In genomic region chr11:66068923-66069714, GRCh38 we compare ENCODE assay signal across 8 cellular contexts. TPM values are rescaled to one million over a fixed set of nuclear protein-coding genes. Genes with fewer than 3 reads are reported as not detected.
DNase-seq lines count a peak whose midpoint lies in the region; ATAC-seq, FAIRE-seq and TF ChIP-seq lines count a peak whose summit lies in the region.

No MANE protein-coding gene starts in this region.

- CTCF ChIA-PET in A549 (lab: Yijun Ruan, JAX) (interaction anchor here (0.6 to 10.5 kb wide), 54 partner anchors 11 to 1616 kb away, joined by 3 to 233 read pairs (median 4); partner anchors contain the start of genes CATSPER1, GAL3ST3 and SF3B2), IMR-90 (lab: Yijun Ruan, JAX) (interaction anchor here (0.9 to 2.5 kb wide), 5 partner anchors 9 to 75 kb away, joined by 3 to 11 read pairs (median 3); partner anchors contain the start of gene SF3B2), endothelial cell of umbilical vein (lab: Charles Lee) (interaction anchor here (0.6 to 5.6 kb wide), 12 partner anchors 13 to 191 kb away, joined by 3 to 85 read pairs (median 4); partner anchors contain the start of genes CCDC85B and SF3B2)

- H3K9me3 ChIP-seq in A549 (0 out of 3 replicates have a peak, but pooled peaks cover 2% of the 10 kb centered on the region), IMR-90 (ENCODE audit: control insufficient read depth, insufficient read depth, low read length) (no peaks in the 10 kb centered on the region), endothelial cell of umbilical vein (replicated peaks; ENCODE audit: control insufficient read depth, insufficient read depth, low read length) (no peaks in the 10 kb centered on the region), mesodermal cell (ENCODE audit: control insufficient read depth, low read length) (peaks cover 3% of the 10 kb centered on the region), thymus (ENCODE audit: control insufficient read depth) (no peaks in the 10 kb centered on the region)

- 42% methylated on average over 14 of the region's 14 CpGs for whole genome bisulfite sequencing in A549 (ENCODE audit: missing lambda C conversion rate)
- 86% methylated on average over 3 of the region's 14 CpGs; no CpG with 5 or more reads in 1 of the 2 experiments for WGBS in IMR-90 (ENCODE audit: extremely low coverage in 2 of 2, insufficient read length in 1 of 2), 2 experiments
- 84 to 89% methylated on average over 13 to 14 of the region's 14 CpGs for WGBS in mesodermal cell (ENCODE audit: insufficient coverage in 2 of 2), 2 experiments
- 72% methylated on average over 14 of the region's 14 CpGs for WGBS in thymus

- H4K20me1 ChIP-seq in IMR-90 (ENCODE audit: insufficient read depth, low read length) (peaks cover 27% of the 10 kb centered on the region), endothelial cell of umbilical vein (replicated peaks; ENCODE audit: control insufficient read depth, extremely low read depth, insufficient read depth, low read length) (peaks cover 2% of the 10 kb centered on the region)

- BruUV-seq in IMR-90 (replicated peaks; lab: Mats Ljungman, UMichigan): no TSS peak
- TSS peak; percentile 43 for BruUV-seq in endothelial cell of umbilical vein (replicated peaks; lab: Mats Ljungman, UMichigan)

- peak overlapping the region; percentile 84 for H3K4ac ChIP-seq in IMR-90 (ENCODE audit: low read depth, low read length)

- H2BK15ac ChIP-seq in IMR-90 (ENCODE audit: low read depth, low read length): peak overlapping the region; percentile 1; the same call in 1 of the 3 replicates

- TF ChIP-seq EP300 in A549 (IDR thresholded peaks at IDR 0.05): no peak

- H3K18ac ChIP-seq in IMR-90 (ENCODE audit: low read depth, low read length): peak overlapping the region; percentile 23; the same call in 1 of the 2 replicates

- H2BK120ac ChIP-seq in IMR-90 (ENCODE audit: low read depth, low read length): peak overlapping the region; percentile 44

- DNase-seq in A549 (ENCODE audit: low read depth in 1 of 2, low spot score in 1 of 2): peak; percentile 77 to 81
- peak; percentile 63 for DNase-seq in IMR-90
- peak; percentile 45 for DNase-seq in activated CD4-positive, CD25-positive, alpha-beta regulatory T cell treated with anti-CD3 and anti-CD28 coated beads, Interleukin-2, amount 50 U/mL, for 72 hours
- DNase-seq in endothelial cell of umbilical vein (ENCODE audit: low read depth, low spot score): peak; percentile 63

- TF ChIP-seq CTCF in A549 (IDR thresholded peaks at IDR 0.05) (peak; percentile 20; the same call in 2 of the 3 replicates), GM12873 (IDR thresholded peaks at IDR 0.05; ENCODE audit: insufficient read depth, low read depth, low read length, missing control alignments) (peak; percentile 47), IMR-90 (conservative IDR thresholded peaks at IDR 0.05; ENCODE audit: low read depth, low read length) (peak; percentile 25; the same call in 1 of the 2 replicates), endothelial cell of umbilical vein (IDR thresholded peaks at IDR 0.05; ENCODE audit: extremely low read depth in 1 of 2, insufficient read depth in 1 of 2, low read depth in 1 of 2, low read length in 2 of 2) (peak in 1 of 2 donors; percentile 21)

- H4K8ac ChIP-seq in IMR-90 (ENCODE audit: low read depth in 2 of 2, low read length in 2 of 2): peak overlapping the region; percentile 71 to 88; a peak in 3 of 4 replicates

- peak overlapping the region; percentile 54 for H4K5ac ChIP-seq in IMR-90 (ENCODE audit: low read depth, low read length)

- TF ChIP-seq RAD21 in A549 (conservative IDR thresholded peaks at IDR 0.05 in 1 of 2, IDR thresholded peaks at IDR 0.05 in 1 of 2): peak in 1 of 2 experiments; percentile 5; a peak in 1 of 5 replicates
- 0 out of 2 replicates have a peak, but pooled peaks have one; percentile 4 for TF ChIP-seq RAD21 in IMR-90 (IDR thresholded peaks at IDR 0.05; ENCODE audit: low read length)

- FAIRE-seq in A549 (lab: Jason Lieb, UNC): no peak
- no peak for FAIRE-seq in endothelial cell of umbilical vein (lab: Jason Lieb, UNC)

- H3K4me3 ChIP-seq in A549 (peak overlapping the region; percentile 87), IMR-90 (ENCODE audit: insufficient read depth, low read depth, low read length) (peak overlapping the region; percentile 99), endothelial cell of umbilical vein (replicated peaks in 1 of 3; ENCODE audit: insufficient read depth in 1 of 3, low read depth in 1 of 3, low read length in 3 of 3) (peak overlapping the region in 1 of 3 experiments; percentile 86), mesodermal cell (ENCODE audit: extremely low read depth, insufficient read depth, low read length, poor library complexity, severe bottlenecking) (peak overlapping the region; percentile 42), thymus (ENCODE audit: low read length) (peak overlapping the region; percentile 89)

- peaks cover 32% of the 10 kb centered on the region for H3K4me1 ChIP-seq in A549
- peaks cover 12% of the 10 kb centered on the region for H3K4me1 ChIP-seq in IMR-90 (ENCODE audit: control insufficient read depth, insufficient read depth, low read length)
- peaks cover 21% of the 10 kb centered on the region for H3K4me1 ChIP-seq in endothelial cell of umbilical vein (ENCODE audit: control insufficient read depth, extremely low read depth, insufficient read depth, low read length)
- peaks cover 12% of the 10 kb centered on the region for H3K4me1 ChIP-seq in mesodermal cell (ENCODE audit: control insufficient read depth, insufficient read depth, low read length, poor library complexity, severe bottlenecking)
- peaks cover 9% of the 10 kb centered on the region for H3K4me1 ChIP-seq in thymus (ENCODE audit: control insufficient read depth, insufficient read depth, low read length)

- H4K91ac ChIP-seq in IMR-90 (ENCODE audit: insufficient read depth, low read depth, low read length): peak overlapping the region; percentile 67

- H3K56ac ChIP-seq in IMR-90 (ENCODE audit: extremely low read depth, insufficient read depth, low read length): peak overlapping the region; percentile 74; the same call in 1 of the 2 replicates

- peak overlapping the region; percentile 94 for H2AK9ac ChIP-seq in IMR-90 (replicated peaks; ENCODE audit: low read depth, low read length, poor library complexity)

- H3K79me2 ChIP-seq in endothelial cell of umbilical vein (ENCODE audit: control insufficient read depth, insufficient read depth, low read length): peaks cover 28% of the 10 kb centered on the region

- H2AFZ ChIP-seq in IMR-90 (replicated peaks; ENCODE audit: low read length, poor library complexity) (peak overlapping the region; percentile 88), endothelial cell of umbilical vein (ENCODE audit: low read depth, low read length) (no peak overlapping the region)

- H3K14ac ChIP-seq in IMR-90 (replicated peaks; ENCODE audit: low read depth, low read length): peak overlapping the region; percentile 46

- TF ChIP-seq POLR2A in A549 (IDR thresholded peaks at IDR 0.05; ENCODE audit: low read length) (no peak; the same call in 1 of the 2 replicates), IMR-90 (IDR thresholded peaks at IDR 0.05; ENCODE audit: low read depth, low read length) (no peak), endothelial cell of umbilical vein (IDR thresholded peaks at IDR 0.05; ENCODE audit: low read depth, low read length) (no peak)

- dilution Hi-C loops in IMR-90 (cut with HindIII; ENCODE audit: low sequenced_read_pairs, unreplicated experiment) (no loop called here), endothelial cell of umbilical vein (cut with MboI; ENCODE audit: extremely low pct_ligation_motif_present, low sequenced_read_pairs) (no loop called here)

- H3K9ac ChIP-seq in IMR-90 (ENCODE audit: low read depth, low read length): peak overlapping the region; percentile 58
- H3K9ac ChIP-seq in endothelial cell of umbilical vein (replicated peaks; ENCODE audit: extremely low read depth, insufficient read depth, low read length): peak overlapping the region; percentile 38

- peak overlapping the region; percentile 85 for H2AK5ac ChIP-seq in IMR-90 (ENCODE audit: low read depth, low read length)

- H2BK5ac ChIP-seq in IMR-90 (ENCODE audit: low read depth, low read length, poor library complexity, severe bottlenecking): peak overlapping the region; percentile 76

- H3K36me3 ChIP-seq in IMR-90 (ENCODE audit: control insufficient read depth, insufficient read depth, low read length): peaks cover 41% of the 10 kb centered on the region
- H3K36me3 ChIP-seq in endothelial cell of umbilical vein (ENCODE audit: control insufficient read depth in 2 of 2, extremely low read depth in 1 of 2, insufficient read depth in 2 of 2, low read length in 2 of 2): peaks cover 22 to 23% of the 10 kb centered on the region in 2 experiments
- H3K36me3 ChIP-seq in mesodermal cell (ENCODE audit: control insufficient read depth, insufficient read depth, low read length): peaks cover 71% of the 10 kb centered on the region
- peaks cover 42% of the 10 kb centered on the region for H3K36me3 ChIP-seq in thymus (ENCODE audit: control insufficient read depth, insufficient read depth)

- H3K9me1 ChIP-seq in IMR-90 (ENCODE audit: insufficient read depth, low read length): peaks cover 13% of the 10 kb centered on the region
- H3K9me1 ChIP-seq in endothelial cell of umbilical vein (replicated peaks; ENCODE audit: control insufficient read depth, extremely low read depth, insufficient read depth, low read length): no peaks in the 10 kb centered on the region

- POLR2A ChIA-PET in A549 (lab: Yijun Ruan, JAX): interaction anchor here (0.5 to 1.3 kb wide), 6 partner anchors 12 to 68 kb away, joined by 3 to 6 read pairs (median 4); partner anchors contain the start of gene SF3B2
- POLR2A ChIA-PET in IMR-90 (lab: Charles Lee; ENCODE audit: unreplicated experiment): no interaction called here
- POLR2A ChIA-PET in endothelial cell of umbilical vein (lab: Charles Lee): no interaction called here

- H3K23ac ChIP-seq in IMR-90 (ENCODE audit: low read depth, low read length): peak overlapping the region; percentile 57

- ATAC-seq in A549: peak; percentile 66 to 73
- ATAC-seq in IMR-90 (ENCODE audit: low read depth): peak; percentile 13; the same call in 1 of the 2 replicates
- no peak for ATAC-seq in HG03139 (IDR thresholded peaks at IDR 0.05; ENCODE audit: unreplicated experiment)

- no peaks in the 10 kb centered on the region for H3K27me3 ChIP-seq in IMR-90 (ENCODE audit: control insufficient read depth, insufficient read depth, low read length)
- H3K27me3 ChIP-seq in endothelial cell of umbilical vein (ENCODE audit: control insufficient read depth in 2 of 2, insufficient read depth in 2 of 2, low read length in 2 of 2): no peaks in the 10 kb centered on the region
- no peaks in the 10 kb centered on the region for H3K27me3 ChIP-seq in thymus (ENCODE audit: control insufficient read depth, insufficient read depth)

- in situ Hi-C loops in IMR-90 (cut with MboI; ENCODE audit: low sequenced_read_pairs): no loop called here

- no peak overlapping the region for H2BK20ac ChIP-seq in IMR-90 (ENCODE audit: low read depth, low read length)

- H3K4me2 ChIP-seq in A549: peak overlapping the region; percentile 95
- peak overlapping the region; percentile 54 for H3K4me2 ChIP-seq in IMR-90 (ENCODE audit: low read depth, low read length)
- H3K4me2 ChIP-seq in endothelial cell of umbilical vein (ENCODE audit: insufficient read depth, low read length): peak overlapping the region; percentile 27

- peaks cover 20 to 55% of the 10 kb centered on the region in 2 experiments for H3K79me1 ChIP-seq in IMR-90 (ENCODE audit: low read depth in 1 of 2, low read length in 2 of 2)

- intact Hi-C loops in IMR-90 (cut with micrococcal nuclease): loop anchor here (1.0 kb wide), 1 partner anchor 65 kb away; no protein-coding TSS in a partner anchor
- intact Hi-C loops in endothelial cell of umbilical vein (cut with micrococcal nuclease): loop anchor here (1.0 kb wide), 2 partner anchors 17 to 65 kb away; partner anchors contain the start of gene SF3B2

- H3K27ac ChIP-seq in A549: peak overlapping the region; percentile 95 to 98
- peak overlapping the region; percentile 75 for H3K27ac ChIP-seq in IMR-90 (ENCODE audit: insufficient read depth, low read length)
- H3K27ac ChIP-seq in endothelial cell of umbilical vein (ENCODE audit: insufficient read depth, low read depth, low read length): peak overlapping the region; percentile 43
- peak overlapping the region; percentile 91 for H3K27ac ChIP-seq in mesodermal cell (ENCODE audit: low read depth, low read length, severe bottlenecking)
- H3K27ac ChIP-seq in thymus (ENCODE audit: low read depth): peak overlapping the region; percentile 85

RNA-seq across cellular contexts. Expression of gene PACS1, which starts 1.0 kb away (rescaled TPM):
- 48.2 and 71.7 TPM in 2 replicates for polyA plus RNA-seq in A549 (2011; rRNA removed)
- polyA plus RNA-seq in A549 (2012; cell fraction: cytosol; rRNA removed): 38.2 and 53.4 TPM in 2 replicates
- 68.3 and 74.7 TPM in 2 replicates for polyA plus RNA-seq in A549 (2012; cell fraction: nucleus; rRNA removed)
- polyA plus RNA-seq in A549 (2017; fragmentation: RNase III; extraction: RNeasy Plus Mini Kit Qiagen cat#74134 plus additional on column Dnase treatment): 49.4 to 64.0 TPM (median 59.1 TPM) in 3 replicates
- 175 and 196 TPM in 2 replicates for polyA minus RNA-seq in A549 (2011; rRNA and poly(A)+ RNA removed)
- total RNA-seq in IMR-90 (2012; rRNA removed): 7.3 and 8.6 TPM in 2 replicates
- 29.0 and 32.0 TPM in 2 replicates for polyA plus RNA-seq in IMR-90 (2012; rRNA removed)
- 22.7 and 37.8 TPM in 2 replicates for polyA plus RNA-seq in IMR-90 (2012; cell fraction: cytosol; rRNA removed)
- polyA plus RNA-seq in IMR-90 (2012; cell fraction: nucleus; rRNA removed; ENCODE audit: low replicate concordance): 54.0 and 75.8 TPM in 2 replicates
- total RNA-seq in endothelial cell of umbilical vein: 52.8 and 64.4 TPM in 2 replicates
- polyA plus RNA-seq in endothelial cell of umbilical vein: 24.8 and 26.4 TPM in 2 replicates
- polyA plus RNA-seq in endothelial cell of umbilical vein (2011; cell fraction: cytosol; rRNA removed): 25.8 and 31.1 TPM in 2 replicates
- polyA plus RNA-seq in endothelial cell of umbilical vein (2011; cell fraction: nucleus; rRNA removed): 52.0 and 54.9 TPM in 2 replicates
- polyA plus RNA-seq in endothelial cell of umbilical vein (2012): 53.6 and 59.1 TPM in 2 replicates
- 60.0 and 67.9 TPM in 2 replicates for polyA minus RNA-seq in endothelial cell of umbilical vein
- polyA minus RNA-seq in endothelial cell of umbilical vein (2011; cell fraction: cytosol; rRNA and poly(A)+ RNA removed): 63.5 TPM
- polyA minus RNA-seq in endothelial cell of umbilical vein (2011; cell fraction: nucleus; rRNA and poly(A)+ RNA removed): 63.3 and 93.6 TPM in 2 replicates
- 94.8 TPM for polyA plus RNA-seq in mesodermal cell (2013, experiment 1 of 2)
- polyA plus RNA-seq in mesodermal cell (2013, experiment 2 of 2): 81.1 TPM
- polyA plus RNA-seq in thymus: 29.5 TPM

RNA-seq across cellular contexts. Expression of gene SF3B2, which starts 17.0 kb away (rescaled TPM):
- polyA plus RNA-seq in A549 (2011; rRNA removed) (107 and 108 TPM in 2 replicates), A549 (2017; fragmentation: RNase III; extraction: RNeasy Plus Mini Kit Qiagen cat#74134 plus additional on column Dnase treatment) (169 to 184 TPM (median 182 TPM) in 3 replicates), IMR-90 (2012; rRNA removed) (110 and 122 TPM in 2 replicates), endothelial cell of umbilical vein (99.4 and 132 TPM in 2 replicates), thymus (147 TPM)
- 115 and 117 TPM in 2 replicates for polyA plus RNA-seq in A549 (2012; cell fraction: cytosol; rRNA removed)
- polyA plus RNA-seq in A549 (2012; cell fraction: nucleus; rRNA removed): 237 and 244 TPM in 2 replicates
- polyA minus RNA-seq in A549 (2011; rRNA and poly(A)+ RNA removed): 63.4 and 82.5 TPM in 2 replicates
- total RNA-seq in IMR-90 (2012; rRNA removed) (120 and 164 TPM in 2 replicates), endothelial cell of umbilical vein (179 and 196 TPM in 2 replicates)
- 69.3 and 85.8 TPM in 2 replicates for polyA plus RNA-seq in IMR-90 (2012; cell fraction: cytosol; rRNA removed)
- polyA plus RNA-seq in IMR-90 (2012; cell fraction: nucleus; rRNA removed; ENCODE audit: low replicate concordance): 115 and 125 TPM in 2 replicates
- 127 and 139 TPM in 2 replicates for polyA plus RNA-seq in endothelial cell of umbilical vein (2011; cell fraction: cytosol; rRNA removed)
- polyA plus RNA-seq in endothelial cell of umbilical vein (2011; cell fraction: nucleus; rRNA removed): 131 and 143 TPM in 2 replicates
- polyA plus RNA-seq in endothelial cell of umbilical vein (2012): 160 and 170 TPM in 2 replicates
- polyA minus RNA-seq in endothelial cell of umbilical vein: 37.8 and 42.4 TPM in 2 replicates
- polyA minus RNA-seq in endothelial cell of umbilical vein (2011; cell fraction: cytosol; rRNA and poly(A)+ RNA removed): 65.5 TPM
- polyA minus RNA-seq in endothelial cell of umbilical vein (2011; cell fraction: nucleus; rRNA and poly(A)+ RNA removed): 32.6 and 36.4 TPM in 2 replicates
- polyA plus RNA-seq in mesodermal cell (2013, experiment 1 of 2): 205 TPM
- polyA plus RNA-seq in mesodermal cell (2013, experiment 2 of 2): 185 TPM

RNA-seq across cellular contexts. Expression of gene GAL3ST3, which starts 20.2 kb away (rescaled TPM):
- not detected in 2 replicates for polyA plus RNA-seq in A549 (2011; rRNA removed)
- polyA plus RNA-seq in A549 (2012; cell fraction: cytosol; rRNA removed): not detected in 2 replicates
- polyA plus RNA-seq in A549 (2012; cell fraction: nucleus; rRNA removed): not detected in 2 replicates
- not detected in 3 replicates for polyA plus RNA-seq in A549 (2017; fragmentation: RNase III; extraction: RNeasy Plus Mini Kit Qiagen cat#74134 plus additional on column Dnase treatment)
- polyA minus RNA-seq in A549 (2011; rRNA and poly(A)+ RNA removed): not detected in 2 replicates
- not detected in 2 replicates for total RNA-seq in IMR-90 (2012; rRNA removed)
- 0.19 TPM in 2 replicates for polyA plus RNA-seq in IMR-90 (2012; rRNA removed)
- polyA plus RNA-seq in IMR-90 (2012; cell fraction: cytosol; rRNA removed): 0.04 and 0.35 TPM in 2 replicates
- polyA plus RNA-seq in IMR-90 (2012; cell fraction: nucleus; rRNA removed; ENCODE audit: low replicate concordance): 0.28 and 0.32 TPM in 2 replicates
- total RNA-seq in endothelial cell of umbilical vein: not detected in 2 replicates
- 0.15 and 0.24 TPM in 2 replicates for polyA plus RNA-seq in endothelial cell of umbilical vein
- 0.04 and 0.06 TPM in 2 replicates for polyA plus RNA-seq in endothelial cell of umbilical vein (2011; cell fraction: cytosol; rRNA removed)
- 0.17 TPM in 1 of 2 replicates, not detected in the other for polyA plus RNA-seq in endothelial cell of umbilical vein (2011; cell fraction: nucleus; rRNA removed)
- not detected in 2 replicates for polyA plus RNA-seq in endothelial cell of umbilical vein (2012)
- polyA minus RNA-seq in endothelial cell of umbilical vein: not detected in 2 replicates
- polyA minus RNA-seq in endothelial cell of umbilical vein (2011; cell fraction: cytosol; rRNA and poly(A)+ RNA removed): not detected
- polyA minus RNA-seq in endothelial cell of umbilical vein (2011; cell fraction: nucleus; rRNA and poly(A)+ RNA removed): not detected in 2 replicates
- 4.5 TPM for polyA plus RNA-seq in mesodermal cell (2013, experiment 1 of 2)
- 2.6 TPM for polyA plus RNA-seq in mesodermal cell (2013, experiment 2 of 2)
- polyA plus RNA-seq in thymus: 0.25 TPM

RNA-seq across cellular contexts. Expression of gene CATSPER1, which starts 42.8 kb away (rescaled TPM):
- polyA plus RNA-seq in A549 (2011; rRNA removed) (0.54 and 0.97 TPM in 2 replicates), A549 (2017; fragmentation: RNase III; extraction: RNeasy Plus Mini Kit Qiagen cat#74134 plus additional on column Dnase treatment) (0.46 to 0.75 TPM (median 0.70 TPM) in 3 replicates), IMR-90 (2012; rRNA removed) (0.91 and 1.0 TPM in 2 replicates), endothelial cell of umbilical vein (0.68 and 0.89 TPM in 2 replicates), thymus (0.34 TPM)
- 0.43 and 0.49 TPM in 2 replicates for polyA plus RNA-seq in A549 (2012; cell fraction: cytosol; rRNA removed)
- 0.17 and 0.20 TPM in 2 replicates for polyA plus RNA-seq in A549 (2012; cell fraction: nucleus; rRNA removed)
- 0.12 TPM in 1 of 2 replicates, not detected in the other for polyA minus RNA-seq in A549 (2011; rRNA and poly(A)+ RNA removed)
- total RNA-seq in IMR-90 (2012; rRNA removed) (0.18 and 0.28 TPM in 2 replicates), endothelial cell of umbilical vein (1.0 and 1.3 TPM in 2 replicates)
- 0.80 and 1.8 TPM in 2 replicates for polyA plus RNA-seq in IMR-90 (2012; cell fraction: cytosol; rRNA removed)
- polyA plus RNA-seq in IMR-90 (2012; cell fraction: nucleus; rRNA removed; ENCODE audit: low replicate concordance): 0.27 and 0.28 TPM in 2 replicates
- 1.1 and 1.7 TPM in 2 replicates for polyA plus RNA-seq in endothelial cell of umbilical vein (2011; cell fraction: cytosol; rRNA removed)
- 0.41 and 0.58 TPM in 2 replicates for polyA plus RNA-seq in endothelial cell of umbilical vein (2011; cell fraction: nucleus; rRNA removed)
- 0.58 and 0.78 TPM in 2 replicates for polyA plus RNA-seq in endothelial cell of umbilical vein (2012)
- polyA minus RNA-seq in endothelial cell of umbilical vein: 0.42 TPM in 1 of 2 replicates, not detected in the other
- 0.61 TPM for polyA minus RNA-seq in endothelial cell of umbilical vein (2011; cell fraction: cytosol; rRNA and poly(A)+ RNA removed)
- 0.48 TPM in 1 of 2 replicates, not detected in the other for polyA minus RNA-seq in endothelial cell of umbilical vein (2011; cell fraction: nucleus; rRNA and poly(A)+ RNA removed)
- 0.96 TPM for polyA plus RNA-seq in mesodermal cell (2013, experiment 1 of 2)
- 0.35 TPM for polyA plus RNA-seq in mesodermal cell (2013, experiment 2 of 2)

RNA-seq across cellular contexts. Expression of gene CST6, which starts 57.3 kb away (rescaled TPM):
- polyA plus RNA-seq in A549 (2011; rRNA removed) (not detected in 2 replicates), A549 (2017; fragmentation: RNase III; extraction: RNeasy Plus Mini Kit Qiagen cat#74134 plus additional on column Dnase treatment) (not detected in 3 replicates), IMR-90 (2012; rRNA removed) (3.0 and 4.9 TPM in 2 replicates), endothelial cell of umbilical vein (2.2 and 2.5 TPM in 2 replicates), thymus (23.0 TPM)
- 0.05 TPM in 1 of 2 replicates, not detected in the other for polyA plus RNA-seq in A549 (2012; cell fraction: cytosol; rRNA removed)
- polyA plus RNA-seq in A549 (2012; cell fraction: nucleus; rRNA removed): 0.31 and 0.54 TPM in 2 replicates
- not detected in 2 replicates for polyA minus RNA-seq in A549 (2011; rRNA and poly(A)+ RNA removed)
- total RNA-seq in IMR-90 (2012; rRNA removed) (0.28 and 0.54 TPM in 2 replicates), endothelial cell of umbilical vein (0.46 and 0.92 TPM in 2 replicates)
- 1.2 and 6.5 TPM in 2 replicates for polyA plus RNA-seq in IMR-90 (2012; cell fraction: cytosol; rRNA removed)
- polyA plus RNA-seq in IMR-90 (2012; cell fraction: nucleus; rRNA removed; ENCODE audit: low replicate concordance): 0.37 and 2.0 TPM in 2 replicates
- 0.74 and 1.1 TPM in 2 replicates for polyA plus RNA-seq in endothelial cell of umbilical vein (2011; cell fraction: cytosol; rRNA removed)
- polyA plus RNA-seq in endothelial cell of umbilical vein (2011; cell fraction: nucleus; rRNA removed): 0.36 TPM in 1 of 2 replicates, not detected in the other
- not detected in 2 replicates for polyA plus RNA-seq in endothelial cell of umbilical vein (2012)
- 0.93 TPM in 1 of 2 replicates, not detected in the other for polyA minus RNA-seq in endothelial cell of umbilical vein
- not detected for polyA minus RNA-seq in endothelial cell of umbilical vein (2011; cell fraction: cytosol; rRNA and poly(A)+ RNA removed)
- polyA minus RNA-seq in endothelial cell of umbilical vein (2011; cell fraction: nucleus; rRNA and poly(A)+ RNA removed): not detected in 2 replicates
- polyA plus RNA-seq in mesodermal cell (2013, experiment 1 of 2): not detected
- not detected for polyA plus RNA-seq in mesodermal cell (2013, experiment 2 of 2)

Comparison
In these comparisons a context has a peak if more than half of its experiments do, and no peak if none do; other contexts are left out.
1. H3K27ac ChIP-seq: peak in every context shown above with its lines; median percentile 96 in A549; 91 in mesodermal cell; 85 in thymus; 75 in IMR-90; 43 in endothelial cell of umbilical vein.
2. H3K4me2 ChIP-seq: peak in every context shown above with its lines; median percentile 95 in A549; 54 in IMR-90; 27 in endothelial cell of umbilical vein.